Comparison of ENCODE assay signal across 9 cellular contexts in the genomic region with DNA sequence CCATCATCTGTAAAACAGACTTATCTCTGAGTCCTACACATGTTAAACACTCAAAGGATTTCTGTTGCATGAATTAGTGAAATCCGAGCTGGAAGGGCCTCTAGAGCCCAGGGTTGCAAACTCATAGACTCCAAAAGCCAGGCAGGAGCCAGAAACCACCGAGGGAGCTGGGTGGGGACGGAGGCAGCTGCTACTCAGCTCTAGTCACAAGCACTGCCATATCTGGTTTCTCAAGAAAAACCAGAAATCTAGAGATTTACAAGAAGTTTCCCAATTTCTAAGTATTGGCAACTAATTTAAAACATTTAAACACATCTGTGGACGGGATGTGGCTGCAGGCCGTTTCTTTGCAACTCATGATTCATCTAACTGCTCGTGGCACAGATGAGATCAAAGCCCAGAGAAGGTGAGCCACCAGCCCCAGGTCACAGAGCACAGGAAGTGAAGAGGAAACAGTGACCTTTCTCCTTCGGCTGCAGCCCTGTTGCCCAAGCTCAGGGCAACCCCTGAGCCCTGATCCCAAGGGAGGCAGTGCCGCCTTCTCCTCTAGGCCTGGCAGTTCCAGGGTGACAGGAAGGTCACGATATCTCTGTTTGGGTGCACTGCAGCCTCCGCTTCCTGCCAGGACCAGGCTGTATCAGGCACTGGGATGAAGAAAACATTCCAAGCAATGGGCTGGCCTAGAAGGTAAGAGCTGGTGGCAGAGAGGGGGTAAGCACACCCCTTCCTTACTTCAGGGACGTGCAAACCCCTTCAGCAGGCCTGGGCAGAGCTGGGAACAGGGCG. TPM values are rescaled to one million over a fixed set of nuclear protein-coding genes. Genes with fewer than 3 reads are reported as not detected.
A peak's percentile ranks its signal among the peaks of the same experiment; 100 is the strongest.
DNase-seq lines count a peak whose midpoint lies in the region; ATAC-seq and TF ChIP-seq lines count a peak whose summit lies in the region.
"Had no signal": no experiment of that assay in that cellular context is flagged by ENCODE, and none has a peak within 500 bp of the region (broad histone marks: within the 10 kb centered on the region; RNA-seq: fewer than 3 reads in every experiment).

No MANE protein-coding gene starts in this region.

- peak overlapping the region; percentile 74 to 94 for H3K27ac Mint-ChIP-seq in T-cell

- H3K4me3 Mint-ChIP-seq in T-cell = peak overlapping the region in 2 of 3 donors; percentile 23 to 41

- no peak for TF ChIP-seq POLR2A in ovary (IDR thresholded peaks at IDR 0.05)

- peak overlapping the region; percentile 41 to 46 for H3K27ac ChIP-seq in ovary

- no peaks in the 10 kb centered on the region for H3K36me3 ChIP-seq in ovary

- CTCF ChIA-PET in T-cell (lab: Charles Lee) = interaction anchor here in 1 of 2 donors (0.9 kb wide), 1 partner anchor 16 kb away, joined by 3 read pairs; no protein-coding TSS in a partner anchor

- DNase-seq in ELF-1 (ENCODE audit: low read depth, low spot score) (peak; percentile 44), T-cell (peak in 1 of 34 experiments; percentile 11), cardiac fibroblast (ENCODE audit: low read depth in 2 of 2) (peak; percentile 69 to 87), ovary (peak in 2 of 5 donors; percentile 42 to 76), DMS153 (lab: John Stamatoyannopoulos, UW) (no peak), 8988T (no peak)

- H3K4me1 Mint-ChIP-seq in T-cell = peaks cover 25 to 71% (median 43%) of the 10 kb centered on the region in 3 donors

- WGBS in ovary, 3 donors = 38 to 41% (median 39%) methylated on average over 12 of the region's 12 CpGs

- intact Hi-C loops in ovary (cut with DNase I) = no loop called here

- TF ChIP-seq CTCF in cardiac fibroblast (IDR thresholded peaks at IDR 0.05; ENCODE audit: low read depth, low read length) (no peak), ovary (IDR thresholded peaks at IDR 0.05) (no peak)

- TF ChIP-seq EP300 in ovary (IDR thresholded peaks at IDR 0.05) = no peak

- no peaks in the 10 kb centered on the region for H3K9me3 Mint-ChIP-seq in T-cell

- H3K36me3 Mint-ChIP-seq in T-cell = no peaks in the 10 kb centered on the region

- no peak overlapping the region for H3K4me3 ChIP-seq in cardiac fibroblast (replicated peaks in 1 of 2; ENCODE audit: low read depth in 2 of 2, low read length in 2 of 2)
- no peak overlapping the region for H3K4me3 ChIP-seq in ovary

- H3K27me3 ChIP-seq in ovary = no peaks in the 10 kb centered on the region

- H3K27me3 Mint-ChIP-seq in T-cell = peaks cover 2 to 5% of the 10 kb centered on the region in 2 donors

- H3K9me3 ChIP-seq in ovary = no peaks in the 10 kb centered on the region

- ATAC-seq in T-cell (replicated peaks in 1 of 4) (peak; percentile 24 to 83 (median 70)), GM19328 (IDR thresholded peaks at IDR 0.05; ENCODE audit: unreplicated experiment) (no peak), HG02759 (IDR thresholded peaks at IDR 0.05; ENCODE audit: unreplicated experiment) (no peak)

- POLR2A ChIA-PET in T-cell (lab: Charles Lee) = no interaction called here

- peaks cover 5% of the 10 kb centered on the region for H3K4me1 ChIP-seq in ovary (ENCODE audit: insufficient read depth)

RNA-seq across cellular contexts. Expression of a gene that starts 26.4 kb away (rescaled TPM):
- total RNA-seq in T-cell (under 1 TPM in 3 of 5 donors, not detected in 2; 0.22 to 0.46 (median 0.23) TPM), ovary (100 to 1,000 TPM in 5 of 7 donors, 10 to 100 TPM in 2; 38.3 to 221 (median 160) TPM)
- 100 to 1,000 TPM in 1 of 2 donors, 10 to 100 TPM in 1; 42.4 to 130 TPM for polyA plus RNA-seq in ovary
- total RNA-seq: epithelial cell of proximal tubule had no signal

Comparison
In these comparisons a context has a peak if more than half of its experiments do, and no peak if none do; other contexts are left out.
1. DNase-seq: peak in ELF-1 (single experiment) and cardiac fibroblast (2 of 2); none in DMS153 (single experiment) and 8988T (single experiment).
2. ATAC-seq: peak in T-cell (4 of 4); none in GM19328 (single experiment) and HG02759 (single experiment).
3. RNA of a gene that starts 26.4 kb away (total RNA-seq): 38.3 to 221 TPM in ovary; 0.22 to 0.46 TPM in T-cell; every median in the first group is over 10 times any median in the second.